19 cellular contexts compared by ENCODE assay signal in the genomic region with DNA sequence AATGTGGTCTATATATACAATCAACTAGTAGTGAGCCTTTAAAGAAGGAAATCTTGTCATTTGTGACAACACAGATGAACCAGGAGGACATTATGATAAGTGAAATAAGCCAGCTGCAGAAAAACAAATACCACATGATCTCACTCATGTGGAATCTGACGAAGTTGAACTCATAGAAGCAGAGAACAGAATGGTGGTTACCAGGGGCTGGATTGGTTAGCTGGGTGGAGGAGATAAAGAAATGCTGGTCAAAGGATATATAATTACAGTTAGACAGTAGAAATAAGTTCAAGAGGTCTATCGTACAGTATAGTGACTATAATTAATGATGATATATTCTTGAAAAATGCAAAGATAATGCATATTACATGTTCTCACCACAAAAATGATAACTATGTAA.
DNase-seq lines count a peak whose midpoint lies in the region; ATAC-seq and TF ChIP-seq lines count a peak whose summit lies in the region.
"Had no signal": no experiment of that assay in that cellular context is flagged by ENCODE, and none has a peak within 500 bp of the region (broad histone marks: within the 10 kb centered on the region; RNA-seq: fewer than 3 reads in every experiment).

No MANE protein-coding gene starts in this region.

- H3K36me3 Mint-ChIP-seq in activated naive CD8-positive, alpha-beta T cell treated with anti-CD3 and anti-CD28 coated beads for 36 hours = no peaks in the 10 kb centered on the region
- H3K36me3 Mint-ChIP-seq: activated naive CD8-positive, alpha-beta T cell; IgD-negative memory B cell had no signal

- peak; percentile 77 for DNase-seq in EH (ENCODE audit: low read depth)
- peak in 1 of 2 experiments; percentile 6 for DNase-seq in SJCRH30
- peak; percentile 17 for DNase-seq in fibroblast of mammary gland (ENCODE audit: low read depth)
- DNase-seq in non-pigmented ciliary epithelial cell (ENCODE audit: low read depth) = peak; percentile 55
- no peak for DNase-seq in activated CD4-positive, alpha-beta T cell treated with anti-CD3 and anti-CD28 coated beads, Interleukin-2, amount 50 U/mL, for 48 hours
- DNase-seq in activated naive CD8-positive, alpha-beta T cell treated with anti-CD3 and anti-CD28 coated beads for 36 hours = no peak
- no peak for DNase-seq in GDM1 (lab: John Stamatoyannopoulos, UW)
- DNase-seq: activated CD4-positive, CD25-positive, alpha-beta regulatory T cell; activated T-cell treated with anti-CD3 and anti-CD28 coated beads, Interleukin-2, amount 50 U/mL, for 4 hours; dorsolateral prefrontal cortex; left ventricle myocardium inferior; MM.1S; NCI-H1694; NCI-H345; substantia nigra had no signal

- no peak for TF ChIP-seq CTCF in fibroblast of mammary gland (conservative IDR thresholded peaks at IDR 0.05; ENCODE audit: control insufficient read depth, insufficient read depth, low read depth, low read length)

- H3K27ac Mint-ChIP-seq in activated naive CD8-positive, alpha-beta T cell treated with anti-CD3 and anti-CD28 coated beads for 36 hours = no peak overlapping the region
- H3K27ac Mint-ChIP-seq: activated naive CD8-positive, alpha-beta T cell; IgD-negative memory B cell had no signal

- no peaks in the 10 kb centered on the region for H3K27me3 ChIP-seq in SJCRH30

- no peak overlapping the region for H3K4me3 Mint-ChIP-seq in activated naive CD8-positive, alpha-beta T cell treated with anti-CD3 and anti-CD28 coated beads for 36 hours
- H3K4me3 Mint-ChIP-seq: activated naive CD8-positive, alpha-beta T cell; activated T-cell treated with anti-CD3 and anti-CD28 coated beads, Interleukin-2, amount 50 U/mL, for 4 hours; IgD-negative memory B cell had no signal

- no peaks in the 10 kb centered on the region for H3K27me3 Mint-ChIP-seq in activated naive CD8-positive, alpha-beta T cell treated with anti-CD3 and anti-CD28 coated beads for 36 hours
- H3K27me3 Mint-ChIP-seq: activated naive CD8-positive, alpha-beta T cell; IgD-negative memory B cell had no signal

- no peaks in the 10 kb centered on the region for H3K4me1 Mint-ChIP-seq in activated naive CD8-positive, alpha-beta T cell treated with anti-CD3 and anti-CD28 coated beads for 36 hours
- H3K4me1 Mint-ChIP-seq: IgD-negative memory B cell had no signal

- peak overlapping the region; percentile 45 for H3K27ac ChIP-seq in SJCRH30
- H3K27ac ChIP-seq: dorsolateral prefrontal cortex, epithelial cell of prostate, left ventricle myocardium inferior had no signal

- no peak for ATAC-seq in HG03196 (IDR thresholded peaks at IDR 0.05; ENCODE audit: unreplicated experiment)
- ATAC-seq: activated T-cell treated with anti-CD3 and anti-CD28 coated beads, Interleukin-2, amount 50 U/mL, for 4 hours had no signal

- no peaks in the 10 kb centered on the region for H3K9me3 Mint-ChIP-seq in activated naive CD8-positive, alpha-beta T cell treated with anti-CD3 and anti-CD28 coated beads for 36 hours
- H3K9me3 Mint-ChIP-seq: activated T-cell treated with anti-CD3 and anti-CD28 coated beads, Interleukin-2, amount 50 U/mL, for 4 hours; IgD-negative memory B cell had no signal

- no peaks in the 10 kb centered on the region for H3K36me3 ChIP-seq in SJCRH30
- H3K36me3 ChIP-seq: left ventricle myocardium inferior had no signal

- H3K9me3 ChIP-seq in SJCRH30 (replicated peaks) = no peaks in the 10 kb centered on the region
- H3K9me3 ChIP-seq: left ventricle myocardium inferior had no signal

- H3K4me1 ChIP-seq in SJCRH30 = peaks cover 8% of the 10 kb centered on the region
- H3K4me1 ChIP-seq: left ventricle myocardium inferior had no signal

- H3K4me3 ChIP-seq in SJCRH30 (no peak overlapping the region), fibroblast of mammary gland (ENCODE audit: control insufficient read depth, low read depth, low read length) (no peak overlapping the region)
- H3K4me3 ChIP-seq: dorsolateral prefrontal cortex, left ventricle myocardium inferior had no signal

Comparison
In these comparisons a context has a peak if more than half of its experiments do, and no peak if none do; other contexts are left out.
1. DNase-seq: peak in EH (single experiment), fibroblast of mammary gland (single experiment) and non-pigmented ciliary epithelial cell (single experiment); none in activated CD4-positive, alpha-beta T cell treated with anti-CD3 and anti-CD28 coated beads, Interleukin-2, amount 50 U/mL, for 48 hours (0 of 2), activated naive CD8-positive, alpha-beta T cell treated with anti-CD3 and anti-CD28 coated beads for 36 hours (single experiment) and GDM1 (single experiment).